Comparison of ENCODE assay signal across 1 cellular context in the genomic region with DNA sequence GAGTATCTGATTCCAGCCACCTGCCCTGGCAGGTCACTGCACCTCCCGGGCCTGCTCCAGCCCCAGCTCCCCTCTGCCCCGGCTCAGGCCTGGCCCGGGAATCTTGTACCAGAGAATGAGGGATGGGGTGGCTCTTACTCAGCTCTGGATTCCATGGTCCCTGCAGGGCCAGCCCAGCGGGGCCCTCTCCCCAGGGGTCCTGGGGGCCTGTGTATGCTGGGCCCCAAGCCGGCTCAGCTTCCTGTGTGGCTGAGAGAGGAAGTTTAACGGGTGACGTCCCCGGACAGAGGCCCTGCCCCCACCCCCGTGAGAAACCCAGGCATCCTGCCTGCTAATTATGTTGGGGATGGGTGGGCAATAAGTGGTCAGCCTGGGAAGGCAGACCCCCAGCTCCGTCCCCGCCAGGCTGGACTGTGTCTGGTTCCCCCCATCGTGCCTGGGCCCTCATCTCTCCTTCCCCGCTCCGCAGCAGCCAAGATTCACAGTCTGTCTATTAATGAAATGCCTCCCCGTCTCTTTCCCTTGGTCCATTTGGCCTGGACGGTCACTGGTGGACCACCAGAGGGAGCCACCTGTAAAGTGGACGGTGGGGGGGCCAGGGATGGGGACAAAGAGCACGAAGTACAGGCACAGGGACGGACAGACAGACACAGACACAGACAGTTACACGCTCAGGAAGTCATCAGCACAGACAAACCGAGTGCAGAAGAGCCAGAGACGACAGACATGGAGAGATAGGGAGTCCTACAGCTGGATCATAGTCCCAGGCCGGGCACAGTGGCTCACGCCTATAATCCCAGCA.
TF ChIP-seq lines count a peak whose summit lies in the region.

A gene with protein sequence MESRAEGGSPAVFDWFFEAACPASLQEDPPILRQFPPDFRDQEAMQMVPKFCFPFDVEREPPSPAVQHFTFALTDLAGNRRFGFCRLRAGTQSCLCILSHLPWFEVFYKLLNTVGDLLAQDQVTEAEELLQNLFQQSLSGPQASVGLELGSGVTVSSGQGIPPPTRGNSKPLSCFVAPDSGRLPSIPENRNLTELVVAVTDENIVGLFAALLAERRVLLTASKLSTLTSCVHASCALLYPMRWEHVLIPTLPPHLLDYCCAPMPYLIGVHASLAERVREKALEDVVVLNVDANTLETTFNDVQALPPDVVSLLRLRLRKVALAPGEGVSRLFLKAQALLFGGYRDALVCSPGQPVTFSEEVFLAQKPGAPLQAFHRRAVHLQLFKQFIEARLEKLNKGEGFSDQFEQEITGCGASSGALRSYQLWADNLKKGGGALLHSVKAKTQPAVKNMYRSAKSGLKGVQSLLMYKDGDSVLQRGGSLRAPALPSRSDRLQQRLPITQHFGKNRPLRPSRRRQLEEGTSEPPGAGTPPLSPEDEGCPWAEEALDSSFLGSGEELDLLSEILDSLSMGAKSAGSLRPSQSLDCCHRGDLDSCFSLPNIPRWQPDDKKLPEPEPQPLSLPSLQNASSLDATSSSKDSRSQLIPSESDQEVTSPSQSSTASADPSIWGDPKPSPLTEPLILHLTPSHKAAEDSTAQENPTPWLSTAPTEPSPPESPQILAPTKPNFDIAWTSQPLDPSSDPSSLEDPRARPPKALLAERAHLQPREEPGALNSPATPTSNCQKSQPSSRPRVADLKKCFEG (minus strand): TSS at position 247 of the 802 bp plus-strand sequence. CDS start 92 bp downstream, at position 155.

TF ChIP-seq in HepG2, 621 proteins besides CTCF, POLR2A, EP300 and RAD21 (continued from another document and continues in another):
- TF ChIP-seq, protein P1, sequence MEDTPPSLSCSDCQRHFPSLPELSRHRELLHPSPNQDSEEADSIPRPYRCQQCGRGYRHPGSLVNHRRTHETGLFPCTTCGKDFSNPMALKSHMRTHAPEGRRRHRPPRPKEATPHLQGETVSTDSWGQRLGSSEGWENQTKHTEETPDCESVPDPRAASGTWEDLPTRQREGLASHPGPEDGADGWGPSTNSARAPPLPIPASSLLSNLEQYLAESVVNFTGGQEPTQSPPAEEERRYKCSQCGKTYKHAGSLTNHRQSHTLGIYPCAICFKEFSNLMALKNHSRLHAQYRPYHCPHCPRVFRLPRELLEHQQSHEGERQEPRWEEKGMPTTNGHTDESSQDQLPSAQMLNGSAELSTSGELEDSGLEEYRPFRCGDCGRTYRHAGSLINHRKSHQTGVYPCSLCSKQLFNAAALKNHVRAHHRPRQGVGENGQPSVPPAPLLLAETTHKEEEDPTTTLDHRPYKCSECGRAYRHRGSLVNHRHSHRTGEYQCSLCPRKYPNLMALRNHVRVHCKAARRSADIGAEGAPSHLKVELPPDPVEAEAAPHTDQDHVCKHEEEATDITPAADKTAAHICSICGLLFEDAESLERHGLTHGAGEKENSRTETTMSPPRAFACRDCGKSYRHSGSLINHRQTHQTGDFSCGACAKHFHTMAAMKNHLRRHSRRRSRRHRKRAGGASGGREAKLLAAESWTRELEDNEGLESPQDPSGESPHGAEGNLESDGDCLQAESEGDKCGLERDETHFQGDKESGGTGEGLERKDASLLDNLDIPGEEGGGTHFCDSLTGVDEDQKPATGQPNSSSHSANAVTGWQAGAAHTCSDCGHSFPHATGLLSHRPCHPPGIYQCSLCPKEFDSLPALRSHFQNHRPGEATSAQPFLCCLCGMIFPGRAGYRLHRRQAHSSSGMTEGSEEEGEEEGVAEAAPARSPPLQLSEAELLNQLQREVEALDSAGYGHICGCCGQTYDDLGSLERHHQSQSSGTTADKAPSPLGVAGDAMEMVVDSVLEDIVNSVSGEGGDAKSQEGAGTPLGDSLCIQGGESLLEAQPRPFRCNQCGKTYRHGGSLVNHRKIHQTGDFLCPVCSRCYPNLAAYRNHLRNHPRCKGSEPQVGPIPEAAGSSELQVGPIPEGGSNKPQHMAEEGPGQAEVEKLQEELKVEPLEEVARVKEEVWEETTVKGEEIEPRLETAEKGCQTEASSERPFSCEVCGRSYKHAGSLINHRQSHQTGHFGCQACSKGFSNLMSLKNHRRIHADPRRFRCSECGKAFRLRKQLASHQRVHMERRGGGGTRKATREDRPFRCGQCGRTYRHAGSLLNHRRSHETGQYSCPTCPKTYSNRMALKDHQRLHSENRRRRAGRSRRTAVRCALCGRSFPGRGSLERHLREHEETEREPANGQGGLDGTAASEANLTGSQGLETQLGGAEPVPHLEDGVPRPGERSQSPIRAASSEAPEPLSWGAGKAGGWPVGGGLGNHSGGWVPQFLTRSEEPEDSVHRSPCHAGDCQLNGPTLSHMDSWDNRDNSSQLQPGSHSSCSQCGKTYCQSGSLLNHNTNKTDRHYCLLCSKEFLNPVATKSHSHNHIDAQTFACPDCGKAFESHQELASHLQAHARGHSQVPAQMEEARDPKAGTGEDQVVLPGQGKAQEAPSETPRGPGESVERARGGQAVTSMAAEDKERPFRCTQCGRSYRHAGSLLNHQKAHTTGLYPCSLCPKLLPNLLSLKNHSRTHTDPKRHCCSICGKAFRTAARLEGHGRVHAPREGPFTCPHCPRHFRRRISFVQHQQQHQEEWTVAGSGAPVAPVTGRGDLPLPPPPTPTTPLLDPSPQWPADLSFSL (CRISPR knock-in tag; IDR thresholded peaks at IDR 0.05): no peak
- no peak for TF ChIP-seq SP4 (CRISPR knock-in tag; IDR thresholded peaks at IDR 0.05)
- TF ChIP-seq ZNF256 (CRISPR knock-in tag; conservative IDR thresholded peaks at IDR 0.05): no peak
- peak; percentile 82 for TF ChIP-seq HNF4A (CRISPR knock-in tag; IDR thresholded peaks at IDR 0.05)
- TF ChIP-seq GZF1 (CRISPR knock-in tag; IDR thresholded peaks at IDR 0.05): no peak
- TF ChIP-seq, protein P2, sequence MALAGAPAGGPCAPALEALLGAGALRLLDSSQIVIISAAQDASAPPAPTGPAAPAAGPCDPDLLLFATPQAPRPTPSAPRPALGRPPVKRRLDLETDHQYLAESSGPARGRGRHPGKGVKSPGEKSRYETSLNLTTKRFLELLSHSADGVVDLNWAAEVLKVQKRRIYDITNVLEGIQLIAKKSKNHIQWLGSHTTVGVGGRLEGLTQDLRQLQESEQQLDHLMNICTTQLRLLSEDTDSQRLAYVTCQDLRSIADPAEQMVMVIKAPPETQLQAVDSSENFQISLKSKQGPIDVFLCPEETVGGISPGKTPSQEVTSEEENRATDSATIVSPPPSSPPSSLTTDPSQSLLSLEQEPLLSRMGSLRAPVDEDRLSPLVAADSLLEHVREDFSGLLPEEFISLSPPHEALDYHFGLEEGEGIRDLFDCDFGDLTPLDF (CRISPR knock-in tag; IDR thresholded peaks at IDR 0.05): no peak
- TF ChIP-seq MAFF (IDR thresholded peaks at IDR 0.05; ENCODE audit: low read depth, low read length): no peak
- TF ChIP-seq ZBTB7A (CRISPR knock-in tag; IDR thresholded peaks at IDR 0.05): no peak
- peak; percentile 71 for TF ChIP-seq ZNF263 (CRISPR knock-in tag; IDR thresholded peaks at IDR 0.05)
- TF ChIP-seq SALL1 (CRISPR knock-in tag; IDR thresholded peaks at IDR 0.05): peak; percentile 72
- TF ChIP-seq ZNF329 (CRISPR knock-in tag; IDR thresholded peaks at IDR 0.05; ENCODE audit: low read depth): no peak
- TF ChIP-seq, protein P3, sequence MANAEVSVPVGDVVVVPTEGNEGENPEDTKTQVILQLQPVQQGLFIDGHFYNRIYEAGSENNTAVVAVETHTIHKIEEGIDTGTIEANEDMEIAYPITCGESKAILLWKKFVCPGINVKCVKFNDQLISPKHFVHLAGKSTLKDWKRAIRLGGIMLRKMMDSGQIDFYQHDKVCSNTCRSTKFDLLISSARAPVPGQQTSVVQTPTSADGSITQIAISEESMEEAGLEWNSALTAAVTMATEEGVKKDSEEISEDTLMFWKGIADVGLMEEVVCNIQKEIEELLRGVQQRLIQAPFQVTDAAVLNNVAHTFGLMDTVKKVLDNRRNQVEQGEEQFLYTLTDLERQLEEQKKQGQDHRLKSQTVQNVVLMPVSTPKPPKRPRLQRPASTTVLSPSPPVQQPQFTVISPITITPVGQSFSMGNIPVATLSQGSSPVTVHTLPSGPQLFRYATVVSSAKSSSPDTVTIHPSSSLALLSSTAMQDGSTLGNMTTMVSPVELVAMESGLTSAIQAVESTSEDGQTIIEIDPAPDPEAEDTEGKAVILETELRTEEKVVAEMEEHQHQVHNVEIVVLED (CRISPR knock-in tag; IDR thresholded peaks at IDR 0.05; ENCODE audit: borderline replicate concordance): no peak
- TF ChIP-seq MAF1 (CRISPR knock-in tag; IDR thresholded peaks at IDR 0.05; ENCODE audit: borderline replicate concordance): 0 out of 2 replicates have a peak, but pooled peaks have one; percentile 35
- TF ChIP-seq, protein P4, sequence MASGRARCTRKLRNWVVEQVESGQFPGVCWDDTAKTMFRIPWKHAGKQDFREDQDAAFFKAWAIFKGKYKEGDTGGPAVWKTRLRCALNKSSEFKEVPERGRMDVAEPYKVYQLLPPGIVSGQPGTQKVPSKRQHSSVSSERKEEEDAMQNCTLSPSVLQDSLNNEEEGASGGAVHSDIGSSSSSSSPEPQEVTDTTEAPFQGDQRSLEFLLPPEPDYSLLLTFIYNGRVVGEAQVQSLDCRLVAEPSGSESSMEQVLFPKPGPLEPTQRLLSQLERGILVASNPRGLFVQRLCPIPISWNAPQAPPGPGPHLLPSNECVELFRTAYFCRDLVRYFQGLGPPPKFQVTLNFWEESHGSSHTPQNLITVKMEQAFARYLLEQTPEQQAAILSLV (CRISPR knock-in tag; IDR thresholded peaks at IDR 0.05; ENCODE audit: borderline replicate concordance): no peak
- TF ChIP-seq TEAD2 (CRISPR knock-in tag; IDR thresholded peaks at IDR 0.05): no peak
- TF ChIP-seq ZNF749 (CRISPR knock-in tag; IDR thresholded peaks at IDR 0.05; ENCODE audit: borderline replicate concordance): no peak
- TF ChIP-seq, protein P5, sequence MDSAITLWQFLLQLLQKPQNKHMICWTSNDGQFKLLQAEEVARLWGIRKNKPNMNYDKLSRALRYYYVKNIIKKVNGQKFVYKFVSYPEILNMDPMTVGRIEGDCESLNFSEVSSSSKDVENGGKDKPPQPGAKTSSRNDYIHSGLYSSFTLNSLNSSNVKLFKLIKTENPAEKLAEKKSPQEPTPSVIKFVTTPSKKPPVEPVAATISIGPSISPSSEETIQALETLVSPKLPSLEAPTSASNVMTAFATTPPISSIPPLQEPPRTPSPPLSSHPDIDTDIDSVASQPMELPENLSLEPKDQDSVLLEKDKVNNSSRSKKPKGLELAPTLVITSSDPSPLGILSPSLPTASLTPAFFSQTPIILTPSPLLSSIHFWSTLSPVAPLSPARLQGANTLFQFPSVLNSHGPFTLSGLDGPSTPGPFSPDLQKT (CRISPR knock-in tag; IDR thresholded peaks at IDR 0.05; ENCODE audit: borderline replicate concordance): no peak
- no peak for TF ChIP-seq ZNF235 (CRISPR knock-in tag; IDR thresholded peaks at IDR 0.05; ENCODE audit: borderline replicate concordance)
- TF ChIP-seq ETV5 (CRISPR knock-in tag; IDR thresholded peaks at IDR 0.05; ENCODE audit: borderline replicate concordance): no peak
- TF ChIP-seq ZC3H13 (CRISPR knock-in tag; IDR thresholded peaks at IDR 0.05): no peak
- TF ChIP-seq, protein P6, sequence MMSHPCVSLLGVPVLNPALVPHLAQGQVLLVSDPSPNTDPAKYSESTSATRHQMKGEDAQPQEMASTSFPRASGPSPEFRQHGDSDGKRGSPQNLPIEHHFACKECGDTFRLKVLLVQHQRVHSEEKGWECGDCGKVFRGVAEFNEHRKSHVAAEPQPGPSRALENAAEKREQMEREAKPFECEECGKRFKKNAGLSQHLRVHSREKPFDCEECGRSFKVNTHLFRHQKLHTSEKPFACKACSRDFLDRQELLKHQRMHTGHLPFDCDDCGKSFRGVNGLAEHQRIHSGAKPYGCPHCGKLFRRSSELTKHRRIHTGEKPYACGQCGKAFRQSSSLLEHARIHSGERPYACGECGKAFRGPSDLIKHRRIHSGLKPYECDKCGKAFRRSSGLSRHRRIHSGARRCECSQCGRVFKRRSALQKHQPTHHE (CRISPR knock-in tag; IDR thresholded peaks at IDR 0.05; ENCODE audit: borderline replicate concordance): no peak
- no peak for TF ChIP-seq ZNF670 (CRISPR knock-in tag; IDR thresholded peaks at IDR 0.05; ENCODE audit: borderline replicate concordance)
- no peak; the same call in 1 of the 2 replicates for TF ChIP-seq BORCS8-MEF2B (CRISPR knock-in tag; IDR thresholded peaks at IDR 0.05)
- no peak for TF ChIP-seq ZNF431 (CRISPR knock-in tag; IDR thresholded peaks at IDR 0.05; ENCODE audit: borderline replicate concordance, low read depth)
- no peak for TF ChIP-seq TSC22D2 (CRISPR knock-in tag; IDR thresholded peaks at IDR 0.05; ENCODE audit: borderline replicate concordance)
- TF ChIP-seq, protein P7, sequence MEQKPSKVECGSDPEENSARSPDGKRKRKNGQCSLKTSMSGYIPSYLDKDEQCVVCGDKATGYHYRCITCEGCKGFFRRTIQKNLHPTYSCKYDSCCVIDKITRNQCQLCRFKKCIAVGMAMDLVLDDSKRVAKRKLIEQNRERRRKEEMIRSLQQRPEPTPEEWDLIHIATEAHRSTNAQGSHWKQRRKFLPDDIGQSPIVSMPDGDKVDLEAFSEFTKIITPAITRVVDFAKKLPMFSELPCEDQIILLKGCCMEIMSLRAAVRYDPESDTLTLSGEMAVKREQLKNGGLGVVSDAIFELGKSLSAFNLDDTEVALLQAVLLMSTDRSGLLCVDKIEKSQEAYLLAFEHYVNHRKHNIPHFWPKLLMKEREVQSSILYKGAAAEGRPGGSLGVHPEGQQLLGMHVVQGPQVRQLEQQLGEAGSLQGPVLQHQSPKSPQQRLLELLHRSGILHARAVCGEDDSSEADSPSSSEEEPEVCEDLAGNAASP (CRISPR knock-in tag; IDR thresholded peaks at IDR 0.05; ENCODE audit: borderline replicate concordance): no peak
- TF ChIP-seq ZFP36L1 (CRISPR knock-in tag; IDR thresholded peaks at IDR 0.05): no peak
- TF ChIP-seq, protein P8, sequence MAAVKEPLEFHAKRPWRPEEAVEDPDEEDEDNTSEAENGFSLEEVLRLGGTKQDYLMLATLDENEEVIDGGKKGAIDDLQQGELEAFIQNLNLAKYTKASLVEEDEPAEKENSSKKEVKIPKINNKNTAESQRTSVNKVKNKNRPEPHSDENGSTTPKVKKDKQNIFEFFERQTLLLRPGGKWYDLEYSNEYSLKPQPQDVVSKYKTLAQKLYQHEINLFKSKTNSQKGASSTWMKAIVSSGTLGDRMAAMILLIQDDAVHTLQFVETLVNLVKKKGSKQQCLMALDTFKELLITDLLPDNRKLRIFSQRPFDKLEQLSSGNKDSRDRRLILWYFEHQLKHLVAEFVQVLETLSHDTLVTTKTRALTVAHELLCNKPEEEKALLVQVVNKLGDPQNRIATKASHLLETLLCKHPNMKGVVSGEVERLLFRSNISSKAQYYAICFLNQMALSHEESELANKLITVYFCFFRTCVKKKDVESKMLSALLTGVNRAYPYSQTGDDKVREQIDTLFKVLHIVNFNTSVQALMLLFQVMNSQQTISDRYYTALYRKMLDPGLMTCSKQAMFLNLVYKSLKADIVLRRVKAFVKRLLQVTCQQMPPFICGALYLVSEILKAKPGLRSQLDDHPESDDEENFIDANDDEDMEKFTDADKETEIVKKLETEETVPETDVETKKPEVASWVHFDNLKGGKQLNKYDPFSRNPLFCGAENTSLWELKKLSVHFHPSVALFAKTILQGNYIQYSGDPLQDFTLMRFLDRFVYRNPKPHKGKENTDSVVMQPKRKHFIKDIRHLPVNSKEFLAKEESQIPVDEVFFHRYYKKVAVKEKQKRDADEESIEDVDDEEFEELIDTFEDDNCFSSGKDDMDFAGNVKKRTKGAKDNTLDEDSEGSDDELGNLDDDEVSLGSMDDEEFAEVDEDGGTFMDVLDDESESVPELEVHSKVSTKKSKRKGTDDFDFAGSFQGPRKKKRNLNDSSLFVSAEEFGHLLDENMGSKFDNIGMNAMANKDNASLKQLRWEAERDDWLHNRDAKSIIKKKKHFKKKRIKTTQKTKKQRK (IDR thresholded peaks at IDR 0.05; ENCODE audit: low read length): no peak
- TF ChIP-seq, protein P9, sequence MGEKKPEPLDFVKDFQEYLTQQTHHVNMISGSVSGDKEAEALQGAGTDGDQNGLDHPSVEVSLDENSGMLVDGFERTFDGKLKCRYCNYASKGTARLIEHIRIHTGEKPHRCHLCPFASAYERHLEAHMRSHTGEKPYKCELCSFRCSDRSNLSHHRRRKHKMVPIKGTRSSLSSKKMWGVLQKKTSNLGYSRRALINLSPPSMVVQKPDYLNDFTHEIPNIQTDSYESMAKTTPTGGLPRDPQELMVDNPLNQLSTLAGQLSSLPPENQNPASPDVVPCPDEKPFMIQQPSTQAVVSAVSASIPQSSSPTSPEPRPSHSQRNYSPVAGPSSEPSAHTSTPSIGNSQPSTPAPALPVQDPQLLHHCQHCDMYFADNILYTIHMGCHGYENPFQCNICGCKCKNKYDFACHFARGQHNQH (CRISPR knock-in tag; IDR thresholded peaks at IDR 0.05): no peak
- no peak for TF ChIP-seq ZKSCAN8 (CRISPR knock-in tag; IDR thresholded peaks at IDR 0.05; ENCODE audit: borderline replicate concordance)
